ENCODE assay signal across 8 cellular contexts in genomic region chr6:36735110-36735971, GRCh38. TPM values are rescaled to one million over a fixed set of nuclear protein-coding genes. Genes with fewer than 3 reads are reported as not detected.
DNase-seq lines count a peak whose midpoint lies in the region; ATAC-seq, FAIRE-seq and TF ChIP-seq lines count a peak whose summit lies in the region.

No MANE protein-coding gene starts in this region.

- in situ Hi-C loops in gastrocnemius medialis (cut with MboI; ENCODE audit: low sequenced_read_pairs in 4 of 4): no loop called here

- 11 to 19% (median 15%) methylated on average over 16 to 23 of the region's 23 CpGs for WGBS in heart left ventricle, 4 donors

- H3K36me3 Mint-ChIP-seq in activated T-helper 1 cell treated with anti-CD3 and anti-CD28 coated beads, Interleukin-12 subunit alpha, Interleukin-12 subunit beta, Interleukin-2, Interleukin-4 antibody, amounts not matched to agents 30 ng/mL and 10 ng/mL and 1 ng/mL, durations not matched to agents 14 hours and 24 hours and 36 hours (ENCODE audit: low read depth): no peaks in the 10 kb centered on the region

- H3K9me3 Mint-ChIP-seq in activated T-helper 1 cell treated with anti-CD3 and anti-CD28 coated beads, Interleukin-12 subunit alpha, Interleukin-12 subunit beta, Interleukin-2, Interleukin-4 antibody, amounts not matched to agents 30 ng/mL and 10 ng/mL and 1 ng/mL, durations not matched to agents 14 hours and 24 hours and 36 hours: no peaks in the 10 kb centered on the region

- peak overlapping the region; percentile 67 for H3K4me3 Mint-ChIP-seq in activated T-helper 1 cell treated with anti-CD3 and anti-CD28 coated beads, Interleukin-12 subunit alpha, Interleukin-12 subunit beta, Interleukin-2, Interleukin-4 antibody, amounts not matched to agents 30 ng/mL and 10 ng/mL and 1 ng/mL, durations not matched to agents 14 hours and 24 hours and 36 hours

- H3K36me3 ChIP-seq in heart left ventricle: no peaks in the 10 kb centered on the region
- no peaks in the 10 kb centered on the region for H3K36me3 ChIP-seq in gastrocnemius medialis

- TF ChIP-seq POLR2A in H54 (IDR thresholded peaks at IDR 0.05; ENCODE audit: low read depth, low read length) (no peak), heart left ventricle (IDR thresholded peaks at IDR 0.05) (no peak), gastrocnemius medialis (IDR thresholded peaks at IDR 0.05) (no peak)

- H3K27ac Mint-ChIP-seq in activated T-helper 1 cell treated with anti-CD3 and anti-CD28 coated beads, Interleukin-12 subunit alpha, Interleukin-12 subunit beta, Interleukin-2, Interleukin-4 antibody, amounts not matched to agents 30 ng/mL and 10 ng/mL and 1 ng/mL, durations not matched to agents 14 hours and 24 hours and 36 hours: peak overlapping the region; percentile 89

- H3K4me1 ChIP-seq in heart left ventricle (peaks cover 0 to 27% (median 16%) of the 10 kb centered on the region in 12 donors), gastrocnemius medialis (peaks cover 18 to 20% of the 10 kb centered on the region in 2 donors)

- peak overlapping the region; percentile 70 to 93 (median 82) for H3K27ac ChIP-seq in heart left ventricle
- peak overlapping the region; percentile 72 to 81 (median 80) for H3K27ac ChIP-seq in gastrocnemius medialis

- H3K4me3 ChIP-seq in heart left ventricle (peak overlapping the region in 10 of 12 donors; percentile 12 to 54 (median 38)), gastrocnemius medialis (peak overlapping the region; percentile 22 to 47 (median 31))

- peak; percentile 33 for FAIRE-seq in H54 (lab: Jason Lieb, UNC)

- DNase-seq in AG08395 (ENCODE audit: low spot score) (peak; percentile 89), H54 (ENCODE audit: insufficient read length, low spot score) (peak; percentile 62), heart left ventricle (peak; percentile 84 to 88 (median 87)), gastrocnemius medialis (peak; percentile 55 to 73)
- DNase-seq in activated T-helper 1 cell treated with anti-CD3 and anti-CD28 coated beads, Interleukin-12 subunit alpha, Interleukin-12 subunit beta, Interleukin-2, Interleukin-4 antibody, amounts not matched to agents 30 ng/mL and 10 ng/mL and 1 ng/mL, durations not matched to agents 14 hours and 24 hours and 36 hours (ENCODE audit: low spot score): peak; percentile 54

- TF ChIP-seq CTCF in heart left ventricle (IDR thresholded peaks at IDR 0.05): peak in 1 of 12 donors; percentile 8
- peak in 1 of 5 experiments; percentile 4 for TF ChIP-seq CTCF in gastrocnemius medialis (IDR thresholded peaks at IDR 0.05 in 4 of 5, conservative IDR thresholded peaks at IDR 0.05 in 1 of 5)

- H3K9me3 ChIP-seq in heart left ventricle (no peaks in the 10 kb centered on the region), gastrocnemius medialis (no peaks in the 10 kb centered on the region)

- intact Hi-C loops in activated T-helper 1 cell treated with anti-CD3 and anti-CD28 coated beads, Interleukin-12 subunit alpha, Interleukin-12 subunit beta, Interleukin-2, Interleukin-4 antibody, amounts not matched to agents 30 ng/mL and 10 ng/mL and 1 ng/mL, durations not matched to agents 14 hours and 24 hours and 36 hours (cut with micrococcal nuclease): loop anchor here (1.0 kb wide), 4 partner anchors 20 to 55 kb away; no protein-coding TSS in a partner anchor
- intact Hi-C loops in heart left ventricle (cut with DNase I) (loop anchor here in 1 of 10 donors (5.0 kb wide), 1 partner anchor 53 kb away; no protein-coding TSS in a partner anchor), gastrocnemius medialis (cut with DNase I; ENCODE audit: low total_unique reads) (no loop called here)

- peak; percentile 83 to 91 (median 86) for ATAC-seq in heart left ventricle
- ATAC-seq in gastrocnemius medialis: peak; percentile 69 to 79
- no peak for ATAC-seq in GM21825 (IDR thresholded peaks at IDR 0.05; ENCODE audit: unreplicated experiment)
- ATAC-seq in HG02588 (IDR thresholded peaks at IDR 0.05; ENCODE audit: unreplicated experiment): no peak
- no peak for ATAC-seq in HG03175 (IDR thresholded peaks at IDR 0.05; ENCODE audit: unreplicated experiment)

- H3K27me3 Mint-ChIP-seq in activated T-helper 1 cell treated with anti-CD3 and anti-CD28 coated beads, Interleukin-12 subunit alpha, Interleukin-12 subunit beta, Interleukin-2, Interleukin-4 antibody, amounts not matched to agents 30 ng/mL and 10 ng/mL and 1 ng/mL, durations not matched to agents 14 hours and 24 hours and 36 hours (ENCODE audit: insufficient read depth): no peaks in the 10 kb centered on the region

- H3K27me3 ChIP-seq in heart left ventricle: no peaks in the 10 kb centered on the region
- no peaks in the 10 kb centered on the region for H3K27me3 ChIP-seq in gastrocnemius medialis

- peaks cover 40% of the 10 kb centered on the region for H3K4me1 Mint-ChIP-seq in activated T-helper 1 cell treated with anti-CD3 and anti-CD28 coated beads, Interleukin-12 subunit alpha, Interleukin-12 subunit beta, Interleukin-2, Interleukin-4 antibody, amounts not matched to agents 30 ng/mL and 10 ng/mL and 1 ng/mL, durations not matched to agents 14 hours and 24 hours and 36 hours (ENCODE audit: low read depth)

RNA-seq across cellular contexts. Expression of gene RAB44, which starts 37.7 kb away (rescaled TPM):
- 0.05 and 0.10 TPM in 2 replicates for total RNA-seq in activated T-helper 1 cell treated with anti-CD3 and anti-CD28 coated beads, Interleukin-12 subunit alpha, Interleukin-12 subunit beta, Interleukin-2, Interleukin-4 antibody, amounts not matched to agents 30 ng/mL and 10 ng/mL and 1 ng/mL, durations not matched to agents 14 hours and 24 hours and 36 hours
- total RNA-seq in heart left ventricle: under 1 TPM in 5 of 9 donors, not detected in 4; 0.06 to 0.32 (median 0.09) TPM
- polyA plus RNA-seq in heart left ventricle: under 1 TPM in 1 of 2 donors, not detected in 1; 0.04 TPM
- total RNA-seq in gastrocnemius medialis: under 1 TPM in 1 of 4 donors, not detected in 3; 0.09 TPM

RNA-seq across cellular contexts. Expression of gene CDKN1A, which starts 56.8 kb away (rescaled TPM):
- 105 and 107 TPM in 2 replicates for total RNA-seq in activated T-helper 1 cell treated with anti-CD3 and anti-CD28 coated beads, Interleukin-12 subunit alpha, Interleukin-12 subunit beta, Interleukin-2, Interleukin-4 antibody, amounts not matched to agents 30 ng/mL and 10 ng/mL and 1 ng/mL, durations not matched to agents 14 hours and 24 hours and 36 hours
- 100 to 1,000 TPM in 4 of 9 donors, 10 to 100 TPM in 5; 27.5 to 164 (median 99.8) TPM for total RNA-seq in heart left ventricle
- 100 to 1,000 TPM in 1 of 2 donors, 10 to 100 TPM in 1; 36.2 to 658 TPM for polyA plus RNA-seq in heart left ventricle
- total RNA-seq in gastrocnemius medialis: 100 to 1,000 TPM; 110 to 346 (median 260) TPM

Comparison
In these comparisons a context has a peak if more than half of its experiments do, and no peak if none do; other contexts are left out.
1. ATAC-seq: peak in heart left ventricle (4 of 4) and gastrocnemius medialis (2 of 2); none in GM21825 (single experiment), HG02588 (single experiment) and HG03175 (single experiment).
2. Peak in every context shown above with its lines, with median percentiles within 50 percentile points of each other: DNase-seq.